24 cellular contexts compared by ENCODE assay signal in genomic region chr11:63530021-63530420, GRCh38. TPM values are rescaled to one million over a fixed set of nuclear protein-coding genes. Genes with fewer than 3 reads are reported as not detected.
DNase-seq lines count a peak whose midpoint lies in the region; ATAC-seq and TF ChIP-seq lines count a peak whose summit lies in the region.
"Had no signal": no experiment of that assay in that cellular context is flagged by ENCODE, and none has a peak within 500 bp of the region (broad histone marks: within the 10 kb centered on the region; RNA-seq: fewer than 3 reads in every experiment).

No MANE protein-coding gene starts in this region.

- H3K36me3 Mint-ChIP-seq in activated T-cell treated with anti-CD3 and anti-CD28 coated beads, Interleukin-2, amount 50 U/mL, for 24 hours (ENCODE audit: low read depth), result no peaks in the 10 kb centered on the region
- H3K36me3 Mint-ChIP-seq in activated T-cell treated with anti-CD3 and anti-CD28 coated beads, Interleukin-2, amount 50 U/mL, for 72 hours (ENCODE audit: insufficient read depth in 2 of 2), result peaks cover 0 to 1% of the 10 kb centered on the region in 2 donors
- no peaks in the 10 kb centered on the region for H3K36me3 Mint-ChIP-seq in effector memory CD8-positive, alpha-beta T cell (ENCODE audit: insufficient read depth)

- no peak for DNase-seq in activated T-cell treated with anti-CD3 and anti-CD28 coated beads, Interleukin-2, amount 50 U/mL, for 24 hours
- no peak for DNase-seq in activated T-cell treated with anti-CD3 and anti-CD28 coated beads, Interleukin-2, amount 50 U/mL, for 72 hours
- DNase-seq in effector memory CD8-positive, alpha-beta T cell, result no peak
- peak; percentile 82 for DNase-seq in medulla oblongata (ENCODE audit: extremely low spot score)
- no peak for DNase-seq in tibial nerve (ENCODE audit: low spot score in 2 of 2)
- DNase-seq in SKM-1 (lab: John Stamatoyannopoulos, UW; ENCODE audit: unreplicated experiment), result no peak
- DNase-seq: 8988T, colonic mucosa, EL, H7, heart left ventricle, left colon, MM.1S, NCI-H187 treated with DMSO at 0.1 percent for 48 hours had no signal

- TF ChIP-seq EP300 in tibial nerve (IDR thresholded peaks at IDR 0.05), result no peak

- H3K27ac Mint-ChIP-seq in activated T-cell treated with anti-CD3 and anti-CD28 coated beads, Interleukin-2, amount 50 U/mL, for 24 hours, result peak overlapping the region; percentile 28
- H3K27ac Mint-ChIP-seq in activated T-cell treated with anti-CD3 and anti-CD28 coated beads, Interleukin-2, amount 50 U/mL, for 72 hours, result no peak overlapping the region
- H3K27ac Mint-ChIP-seq in effector memory CD8-positive, alpha-beta T cell, result peak overlapping the region; percentile 52 to 76
- H3K27ac Mint-ChIP-seq: activated T-helper 2 cell treated with anti-CD3 and anti-CD28 coated beads, Interferon-gamma antibody, Interleukin-2, Interleukin-4, amounts not matched to agents 10 μg/mL and 5 μg/mL and 100 μg/mL, durations not matched to agents 14 hours and 24 hours and 36 hours had no signal

- no peaks in the 10 kb centered on the region for H3K9me3 ChIP-seq in tibial nerve
- H3K9me3 ChIP-seq: colonic mucosa, heart left ventricle had no signal

- no peak for ATAC-seq in activated T-cell treated with anti-CD3 and anti-CD28 coated beads, Interleukin-2, amount 50 U/mL, for 72 hours (replicated peaks in 1 of 2)
- ATAC-seq in effector memory CD8-positive, alpha-beta T cell (replicated peaks), result no peak
- ATAC-seq in GM21723 (IDR thresholded peaks at IDR 0.05; ENCODE audit: unreplicated experiment) (no peak), HG02571 (IDR thresholded peaks at IDR 0.05; ENCODE audit: unreplicated experiment) (no peak)
- ATAC-seq: esophagus mucosa, heart left ventricle, HepG2, left colon had no signal

- H3K9me3 Mint-ChIP-seq in activated T-cell treated with anti-CD3 and anti-CD28 coated beads, Interleukin-2, amount 50 U/mL, for 24 hours, result no peaks in the 10 kb centered on the region
- no peaks in the 10 kb centered on the region for H3K9me3 Mint-ChIP-seq in activated T-cell treated with anti-CD3 and anti-CD28 coated beads, Interleukin-2, amount 50 U/mL, for 72 hours
- no peaks in the 10 kb centered on the region for H3K9me3 Mint-ChIP-seq in effector memory CD8-positive, alpha-beta T cell
- H3K9me3 Mint-ChIP-seq: activated T-helper 2 cell treated with anti-CD3 and anti-CD28 coated beads, Interferon-gamma antibody, Interleukin-2, Interleukin-4, amounts not matched to agents 10 μg/mL and 5 μg/mL and 100 μg/mL, durations not matched to agents 14 hours and 24 hours and 36 hours had no signal

- no peak overlapping the region for H3K4me3 ChIP-seq in tibial nerve
- H3K4me3 ChIP-seq: colonic mucosa, heart left ventricle, smooth muscle cell had no signal

- H3K4me1 ChIP-seq in tibial nerve, result peaks cover 0 to 35% (median 15%) of the 10 kb centered on the region in 4 donors
- H3K4me1 ChIP-seq: colonic mucosa, parathyroid adenoma had no signal

- H3K4me3 Mint-ChIP-seq in activated T-cell treated with anti-CD3 and anti-CD28 coated beads, Interleukin-2, amount 50 U/mL, for 24 hours, result no peak overlapping the region
- H3K4me3 Mint-ChIP-seq in activated T-cell treated with anti-CD3 and anti-CD28 coated beads, Interleukin-2, amount 50 U/mL, for 72 hours, result no peak overlapping the region
- peak overlapping the region; percentile 22 to 44 for H3K4me3 Mint-ChIP-seq in effector memory CD8-positive, alpha-beta T cell

- peak overlapping the region in 3 of 4 donors; percentile 22 to 69 (median 42) for H3K27ac ChIP-seq in tibial nerve
- H3K27ac ChIP-seq: colonic mucosa, heart left ventricle, parathyroid adenoma had no signal

- H3K27me3 ChIP-seq in tibial nerve, result no peaks in the 10 kb centered on the region
- H3K27me3 ChIP-seq: colonic mucosa, heart left ventricle had no signal

- no peaks in the 10 kb centered on the region for H3K27me3 Mint-ChIP-seq in activated T-cell treated with anti-CD3 and anti-CD28 coated beads, Interleukin-2, amount 50 U/mL, for 24 hours
- no peaks in the 10 kb centered on the region for H3K27me3 Mint-ChIP-seq in activated T-cell treated with anti-CD3 and anti-CD28 coated beads, Interleukin-2, amount 50 U/mL, for 72 hours (ENCODE audit: low read depth)
- H3K27me3 Mint-ChIP-seq in effector memory CD8-positive, alpha-beta T cell, result no peaks in the 10 kb centered on the region

- no peaks in the 10 kb centered on the region for H3K36me3 ChIP-seq in tibial nerve
- H3K36me3 ChIP-seq: colonic mucosa, heart left ventricle had no signal

- 63 to 69% methylated on average over 2 of the region's 2 CpGs for WGBS in tibial nerve, 2 donors

- peaks cover 57% of the 10 kb centered on the region for H3K4me1 Mint-ChIP-seq in activated T-cell treated with anti-CD3 and anti-CD28 coated beads, Interleukin-2, amount 50 U/mL, for 24 hours (ENCODE audit: low read depth)
- peaks cover 64% of the 10 kb centered on the region for H3K4me1 Mint-ChIP-seq in activated T-cell treated with anti-CD3 and anti-CD28 coated beads, Interleukin-2, amount 50 U/mL, for 72 hours (ENCODE audit: low read depth)
- H3K4me1 Mint-ChIP-seq in effector memory CD8-positive, alpha-beta T cell (ENCODE audit: low read depth in 2 of 2), result peaks cover 46 to 47% of the 10 kb centered on the region in 2 donors

- no peak for TF ChIP-seq CTCF in tibial nerve (IDR thresholded peaks at IDR 0.05)

- TF ChIP-seq POLR2A in tibial nerve (IDR thresholded peaks at IDR 0.05), result no peak

RNA-seq across cellular contexts. Expression of gene PLAAT4, which starts 6.6 kb away (rescaled TPM):
- 100 to 1,000 TPM in 1 of 2 donors, 10 to 100 TPM in 1; 60.6 to 101 TPM for total RNA-seq in activated T-cell treated with anti-CD3 and anti-CD28 coated beads, Interleukin-2, amount 50 U/mL, for 72 hours
- 10 to 100 TPM in 3 of 4 donors, 1 to 10 TPM in 1; 6.3 to 43.7 (median 23.0) TPM for total RNA-seq in tibial nerve
- total RNA-seq: NCI-H460, smooth muscle cell had no signal

RNA-seq across cellular contexts. Expression of gene LGALS12, which starts 24.1 kb away (rescaled TPM):
- total RNA-seq in activated T-cell treated with anti-CD3 and anti-CD28 coated beads, Interleukin-2, amount 50 U/mL, for 72 hours, result under 1 TPM; 0.37 to 0.38 TPM
- 10 to 100 TPM in 2 of 4 donors, 1 to 10 TPM in 2; 7.3 to 32.7 (median 14.9) TPM for total RNA-seq in tibial nerve
- total RNA-seq: esophagus mucosa, HepG2, NCI-H460, smooth muscle cell had no signal

RNA-seq across cellular contexts. Expression of gene PLAAT2, which starts 33.2 kb away (rescaled TPM):
- total RNA-seq in activated T-cell treated with anti-CD3 and anti-CD28 coated beads, Interleukin-2, amount 50 U/mL, for 72 hours, result under 1 TPM in 1 of 2 donors, not detected in 1; 0.35 TPM
- total RNA-seq in tibial nerve, result under 1 TPM in 1 of 4 donors, not detected in 3; 0.90 TPM
- total RNA-seq: activated T-helper 2 cell treated with anti-CD3 and anti-CD28 coated beads, Interferon-gamma antibody, Interleukin-2, Interleukin-4, amounts not matched to agents 10 μg/mL and 5 μg/mL and 100 μg/mL, durations not matched to agents 14 hours and 24 hours and 36 hours; H7; HepG2; NCI-H460; smooth muscle cell; urinary bladder had no signal

RNA-seq across cellular contexts. Expression of gene PLAAT5, which starts 39.1 kb away (rescaled TPM):
- total RNA-seq in activated T-cell treated with anti-CD3 and anti-CD28 coated beads, Interleukin-2, amount 50 U/mL, for 72 hours, result 1 to 10 TPM; 1.7 to 2.8 TPM
- total RNA-seq in tibial nerve, result 10 to 100 TPM in 2 of 4 donors, 1 to 10 TPM in 2; 6.7 to 15.3 (median 10.1) TPM
- total RNA-seq: HepG2; NCI-H460; T-helper 1 cell treated with Interleukin-12 subunit alpha and Interleukin-12 subunit beta and Interleukin-4 antibody, amounts not matched to agents 30 ng/mL and 1 ng/mL, for 36 hours had no signal

Comparison
In these comparisons a context has a peak if more than half of its experiments do, and no peak if none do; other contexts are left out.
1. H3K4me3 Mint-ChIP-seq: peak in effector memory CD8-positive, alpha-beta T cell (2 of 2); none in activated T-cell treated with anti-CD3 and anti-CD28 coated beads, Interleukin-2, amount 50 U/mL, for 24 hours (single experiment) and activated T-cell treated with anti-CD3 and anti-CD28 coated beads, Interleukin-2, amount 50 U/mL, for 72 hours (0 of 2).
2. RNA of gene LGALS12, which starts 24.1 kb away (total RNA-seq): 7.3 to 32.7 TPM in tibial nerve; 0.37 to 0.38 TPM in activated T-cell treated with anti-CD3 and anti-CD28 coated beads, Interleukin-2, amount 50 U/mL, for 72 hours; every median in the first group is over 4 times any median in the second.